In genomic region chr2:233098615-233099014, GRCh38 we compare ENCODE assay signal across 10 cellular contexts. TPM values are rescaled to one million over a fixed set of nuclear protein-coding genes. Genes with fewer than 3 reads are reported as not detected.
DNase-seq lines count a peak whose midpoint lies in the region; ATAC-seq and TF ChIP-seq lines count a peak whose summit lies in the region.
"Had no signal": no experiment of that assay in that cellular context is flagged by ENCODE, and none has a peak within 500 bp of the region (broad histone marks: within the 10 kb centered on the region; RNA-seq: fewer than 3 reads in every experiment).

No MANE protein-coding gene starts in this region.

- no peaks in the 10 kb centered on the region for H4K20me1 ChIP-seq in SU-DHL-6 (ENCODE audit: low read depth, low read length)

- H3K27me3 ChIP-seq in right atrium auricular region (no peaks in the 10 kb centered on the region), SU-DHL-6 (ENCODE audit: low read length) (no peaks in the 10 kb centered on the region)

- peaks cover 11% of the 10 kb centered on the region for H3K27me3 Mint-ChIP-seq in type B pancreatic cell
- H3K27me3 Mint-ChIP-seq in activated T-helper 1 cell treated with anti-CD3 and anti-CD28 coated beads, Interleukin-12 subunit alpha, Interleukin-12 subunit beta, Interleukin-2, Interleukin-4 antibody, amounts not matched to agents 30 ng/mL and 10 ng/mL and 1 ng/mL, durations not matched to agents 14 hours and 24 hours and 36 hours (ENCODE audit: insufficient read depth) = no peaks in the 10 kb centered on the region
- H3K27me3 Mint-ChIP-seq: CD4-positive, CD25-positive, alpha-beta regulatory T cell had no signal

- peaks cover 60% of the 10 kb centered on the region for H3F3A ChIP-seq in SU-DHL-6 (ENCODE audit: insufficient read depth)

- H3K79me2 ChIP-seq in SU-DHL-6 (ENCODE audit: insufficient read depth, low read length) = peaks cover 77% of the 10 kb centered on the region

- H3K36me3 ChIP-seq in right atrium auricular region (no peaks in the 10 kb centered on the region), SU-DHL-6 (ENCODE audit: low read length) (peaks cover 5% of the 10 kb centered on the region; the same call in 1 of the 2 replicates)

- H3K4me1 Mint-ChIP-seq in type B pancreatic cell (ENCODE audit: unreplicated experiment) = no peaks in the 10 kb centered on the region
- peaks cover 63% of the 10 kb centered on the region for H3K4me1 Mint-ChIP-seq in activated T-helper 1 cell treated with anti-CD3 and anti-CD28 coated beads, Interleukin-12 subunit alpha, Interleukin-12 subunit beta, Interleukin-2, Interleukin-4 antibody, amounts not matched to agents 30 ng/mL and 10 ng/mL and 1 ng/mL, durations not matched to agents 14 hours and 24 hours and 36 hours (ENCODE audit: low read depth)

- TF ChIP-seq CTCF in right atrium auricular region (IDR thresholded peaks at IDR 0.05) (peak in 1 of 2 donors; percentile 52), SU-DHL-6 (IDR thresholded peaks at IDR 0.05; ENCODE audit: insufficient read depth, low read length, poor library complexity, severe bottlenecking) (peak; percentile 37), type B pancreatic cell (conservative IDR thresholded peaks at IDR 0.05) (peak; percentile 56)

- ATAC-seq in Right ventricle myocardium superior (ENCODE audit: poor library complexity) = peak; percentile 39
- no peak for ATAC-seq in HG03280 (IDR thresholded peaks at IDR 0.05; ENCODE audit: unreplicated experiment)

- no peaks in the 10 kb centered on the region for H3K9me3 Mint-ChIP-seq in type B pancreatic cell
- H3K9me3 Mint-ChIP-seq in activated T-helper 1 cell treated with anti-CD3 and anti-CD28 coated beads, Interleukin-12 subunit alpha, Interleukin-12 subunit beta, Interleukin-2, Interleukin-4 antibody, amounts not matched to agents 30 ng/mL and 10 ng/mL and 1 ng/mL, durations not matched to agents 14 hours and 24 hours and 36 hours = no peaks in the 10 kb centered on the region

- H3K4me3 Mint-ChIP-seq in type B pancreatic cell = no peak overlapping the region
- no peak overlapping the region for H3K4me3 Mint-ChIP-seq in activated T-helper 1 cell treated with anti-CD3 and anti-CD28 coated beads, Interleukin-12 subunit alpha, Interleukin-12 subunit beta, Interleukin-2, Interleukin-4 antibody, amounts not matched to agents 30 ng/mL and 10 ng/mL and 1 ng/mL, durations not matched to agents 14 hours and 24 hours and 36 hours

- no peaks in the 10 kb centered on the region for H3K36me3 Mint-ChIP-seq in type B pancreatic cell
- peaks cover 36% of the 10 kb centered on the region for H3K36me3 Mint-ChIP-seq in activated T-helper 1 cell treated with anti-CD3 and anti-CD28 coated beads, Interleukin-12 subunit alpha, Interleukin-12 subunit beta, Interleukin-2, Interleukin-4 antibody, amounts not matched to agents 30 ng/mL and 10 ng/mL and 1 ng/mL, durations not matched to agents 14 hours and 24 hours and 36 hours (ENCODE audit: low read depth)

- intact Hi-C loops in Right ventricle myocardium superior (cut with DNase I) = no loop called here
- intact Hi-C loops in activated T-helper 1 cell treated with anti-CD3 and anti-CD28 coated beads, Interleukin-12 subunit alpha, Interleukin-12 subunit beta, Interleukin-2, Interleukin-4 antibody, amounts not matched to agents 30 ng/mL and 10 ng/mL and 1 ng/mL, durations not matched to agents 14 hours and 24 hours and 36 hours (cut with micrococcal nuclease) = no loop called here

- no peak overlapping the region for H3K9ac ChIP-seq in SU-DHL-6 (ENCODE audit: low read length)

- H3K9me3 ChIP-seq in right atrium auricular region (no peaks in the 10 kb centered on the region), SU-DHL-6 (ENCODE audit: insufficient read depth, low read length) (no peaks in the 10 kb centered on the region)

- H3K27ac ChIP-seq in right atrium auricular region = no peak overlapping the region
- H3K27ac ChIP-seq in SU-DHL-6 (ENCODE audit: low read depth, low read length) = peak overlapping the region; percentile 71

- no peak overlapping the region for H3K4me3 ChIP-seq in right atrium auricular region
- H3K4me3 ChIP-seq in SU-DHL-6 (ENCODE audit: insufficient read depth, low read length, poor library complexity, severe bottlenecking) = no peak overlapping the region

- H3K4me1 ChIP-seq in right atrium auricular region = no peaks in the 10 kb centered on the region

- H3K4me2 ChIP-seq in SU-DHL-6 (ENCODE audit: low read depth, low read length, poor library complexity, severe bottlenecking) = no peak overlapping the region

- H3K27ac Mint-ChIP-seq in type B pancreatic cell = no peak overlapping the region
- H3K27ac Mint-ChIP-seq in activated T-helper 1 cell treated with anti-CD3 and anti-CD28 coated beads, Interleukin-12 subunit alpha, Interleukin-12 subunit beta, Interleukin-2, Interleukin-4 antibody, amounts not matched to agents 30 ng/mL and 10 ng/mL and 1 ng/mL, durations not matched to agents 14 hours and 24 hours and 36 hours = no peak overlapping the region

- no peaks in the 10 kb centered on the region for H3K9me2 ChIP-seq in SU-DHL-6 (replicated peaks; ENCODE audit: insufficient read depth, low read length)

- H2AFZ ChIP-seq in SU-DHL-6 (ENCODE audit: low read depth, low read length, severe bottlenecking) = no peak overlapping the region

- DNase-seq in Right ventricle myocardium superior (no peak), right atrium auricular region (ENCODE audit: low spot score) (no peak), iPS-NIHi7 (ENCODE audit: extremely low spot score) (peak; percentile 77), type B pancreatic cell (ENCODE audit: extremely low spot score, unreplicated experiment) (no peak), hippocampal formation (lab: John Stamatoyannopoulos, UW) (no peak)
- no peak for DNase-seq in activated T-helper 1 cell treated with anti-CD3 and anti-CD28 coated beads, Interleukin-12 subunit alpha, Interleukin-12 subunit beta, Interleukin-2, Interleukin-4 antibody, amounts not matched to agents 30 ng/mL and 10 ng/mL and 1 ng/mL, durations not matched to agents 14 hours and 24 hours and 36 hours (ENCODE audit: low spot score)
- DNase-seq: activated T-cell treated with anti-CD3 and anti-CD28 coated beads for 4 hours; CD4-positive, CD25-positive, alpha-beta regulatory T cell had no signal

RNA-seq across cellular contexts. Expression of gene INPP5D, which starts 38.5 kb away (rescaled TPM):
- total RNA-seq in Right ventricle myocardium superior = 4.6 TPM
- 1 to 10 TPM; 2.9 to 7.0 TPM for total RNA-seq in right atrium auricular region
- total RNA-seq in type B pancreatic cell (ENCODE audit: low replicate concordance) = 18.3 and 40.8 TPM in 2 replicates
- 60.9 and 61.2 TPM in 2 replicates for total RNA-seq in activated T-helper 1 cell treated with anti-CD3 and anti-CD28 coated beads, Interleukin-12 subunit alpha, Interleukin-12 subunit beta, Interleukin-2, Interleukin-4 antibody, amounts not matched to agents 30 ng/mL and 10 ng/mL and 1 ng/mL, durations not matched to agents 14 hours and 24 hours and 36 hours
